12 cellular contexts compared by ENCODE assay signal in genomic region chr16:26795184-26795583, GRCh38.
DNase-seq lines count a peak whose midpoint lies in the region; ATAC-seq, FAIRE-seq and TF ChIP-seq lines count a peak whose summit lies in the region.
"Had no signal": no experiment of that assay in that cellular context is flagged by ENCODE, and none has a peak within 500 bp of the region (broad histone marks: within the 10 kb centered on the region; RNA-seq: fewer than 3 reads in every experiment).

No MANE protein-coding gene starts in this region.

- H3K9me3 Mint-ChIP-seq in activated naive CD8-positive, alpha-beta T cell treated with anti-CD3 and anti-CD28 coated beads, Interleukin-2, amount 10 ng/mL, durations not matched to agents 7 days and 5 days, result no peaks in the 10 kb centered on the region
- no peaks in the 10 kb centered on the region for H3K9me3 Mint-ChIP-seq in progenitor cell of endocrine pancreas (ENCODE audit: low read depth)

- H3K36me3 ChIP-seq in MM.1S (replicated peaks; ENCODE audit: insufficient read depth, low read length) (no peaks in the 10 kb centered on the region), ovary (no peaks in the 10 kb centered on the region)
- H3K36me3 ChIP-seq: MG63, SJCRH30, upper lobe of left lung had no signal

- H3K4me3 ChIP-seq in MM.1S (ENCODE audit: low read length) (no peak overlapping the region), ovary (no peak overlapping the region)
- H3K4me3 ChIP-seq: MG63, SJCRH30, upper lobe of left lung had no signal

- H3K4me1 ChIP-seq in MM.1S (ENCODE audit: low read length), result no peaks in the 10 kb centered on the region
- H3K4me1 ChIP-seq in ovary (ENCODE audit: insufficient read depth), result no peaks in the 10 kb centered on the region
- H3K4me1 ChIP-seq: SJCRH30, upper lobe of left lung had no signal

- H3K4me1 Mint-ChIP-seq in activated naive CD8-positive, alpha-beta T cell treated with anti-CD3 and anti-CD28 coated beads, Interleukin-2, amount 10 ng/mL, durations not matched to agents 7 days and 5 days, result peaks cover 4% of the 10 kb centered on the region
- H3K4me1 Mint-ChIP-seq in progenitor cell of endocrine pancreas (ENCODE audit: low read depth), result no peaks in the 10 kb centered on the region

- no peak overlapping the region for H3K27ac ChIP-seq in MM.1S (ENCODE audit: low read length)
- H3K27ac ChIP-seq in ovary, result no peak overlapping the region
- H3K27ac ChIP-seq: SJCRH30, upper lobe of left lung had no signal

- TF ChIP-seq CTCF in MM.1S (IDR thresholded peaks at IDR 0.05; ENCODE audit: low read length) (0 out of 2 replicates have a peak, but pooled peaks have one; percentile 4), progenitor cell of endocrine pancreas (IDR thresholded peaks at IDR 0.05; ENCODE audit: unreplicated experiment) (peak; percentile 49), ovary (IDR thresholded peaks at IDR 0.05) (no peak)

- H2AFZ ChIP-seq in MM.1S (ENCODE audit: low read length), result no peak overlapping the region

- WGBS in ovary, 3 donors, result 31 to 41% (median 40%) methylated on average over 3 of the region's 3 CpGs

- no peak overlapping the region for H3K4me2 ChIP-seq in MM.1S (ENCODE audit: low read depth, low read length)

- intact Hi-C loops in ovary (cut with DNase I), result no loop called here

- peaks cover 10% of the 10 kb centered on the region for H3K27me3 Mint-ChIP-seq in activated naive CD8-positive, alpha-beta T cell treated with anti-CD3 and anti-CD28 coated beads, Interleukin-2, amount 10 ng/mL, durations not matched to agents 7 days and 5 days
- H3K27me3 Mint-ChIP-seq in progenitor cell of endocrine pancreas, result peaks cover 54% of the 10 kb centered on the region

- no peaks in the 10 kb centered on the region for H3K9me2 ChIP-seq in MM.1S (replicated peaks; ENCODE audit: insufficient read depth, low read length)

- H4K20me1 ChIP-seq in MM.1S (ENCODE audit: insufficient read depth, low read length), result no peaks in the 10 kb centered on the region

- no peaks in the 10 kb centered on the region for H3K36me3 Mint-ChIP-seq in activated naive CD8-positive, alpha-beta T cell treated with anti-CD3 and anti-CD28 coated beads, Interleukin-2, amount 10 ng/mL, durations not matched to agents 7 days and 5 days
- H3K36me3 Mint-ChIP-seq in progenitor cell of endocrine pancreas (ENCODE audit: insufficient read depth), result no peaks in the 10 kb centered on the region
- H3K36me3 Mint-ChIP-seq: naive B cell had no signal

- no peak for TF ChIP-seq EP300 in ovary (IDR thresholded peaks at IDR 0.05)

- no peak for TF ChIP-seq POLR2A in ovary (IDR thresholded peaks at IDR 0.05)

- no peak overlapping the region for H3K4me3 Mint-ChIP-seq in activated naive CD8-positive, alpha-beta T cell treated with anti-CD3 and anti-CD28 coated beads, Interleukin-2, amount 10 ng/mL, durations not matched to agents 7 days and 5 days
- H3K4me3 Mint-ChIP-seq in progenitor cell of endocrine pancreas (ENCODE audit: low read depth), result no peak overlapping the region

- H3K79me2 ChIP-seq in MM.1S (ENCODE audit: low read length), result no peaks in the 10 kb centered on the region

- H3K9me3 ChIP-seq in MM.1S (replicated peaks; ENCODE audit: insufficient read depth, low read length), result no peaks in the 10 kb centered on the region
- H3K9me3 ChIP-seq in ovary, result no peaks in the 10 kb centered on the region
- H3K9me3 ChIP-seq: MG63, SJCRH30, upper lobe of left lung had no signal

- H3K27me3 ChIP-seq in MM.1S (replicated peaks; ENCODE audit: insufficient read depth, low read length), result no peaks in the 10 kb centered on the region
- no peaks in the 10 kb centered on the region for H3K27me3 ChIP-seq in ovary
- H3K27me3 ChIP-seq: SJCRH30, upper lobe of left lung had no signal

- DNase-seq in NCI-H510A treated with DMSO at 0.1 percent for 48 hours (lab: John Stamatoyannopoulos, UW), result peak; percentile 17
- no peak for DNase-seq in NCI-H510A (lab: John Stamatoyannopoulos, UW)
- DNase-seq in MM.1S, result no peak
- peak; percentile 33 for DNase-seq in activated naive CD8-positive, alpha-beta T cell treated with anti-CD3 and anti-CD28 coated beads, Interleukin-2, amount 10 ng/mL, durations not matched to agents 7 days and 5 days
- no peak for DNase-seq in progenitor cell of endocrine pancreas (ENCODE audit: low spot score, unreplicated experiment)
- no peak for DNase-seq in ovary
- no peak for DNase-seq in NCI-H1417 treated with DMSO at 0.1 percent for 48 hours (lab: John Stamatoyannopoulos, UW)
- DNase-seq in GM19239 (ENCODE audit: insufficient read length, low spot score), result no peak
- DNase-seq: MG63, naive B cell, upper lobe of left lung had no signal

- no peaks in the 10 kb centered on the region for H3F3A ChIP-seq in MM.1S (ENCODE audit: insufficient read depth, low read length)

- H3K27ac Mint-ChIP-seq in activated naive CD8-positive, alpha-beta T cell treated with anti-CD3 and anti-CD28 coated beads, Interleukin-2, amount 10 ng/mL, durations not matched to agents 7 days and 5 days, result no peak overlapping the region
- no peak overlapping the region for H3K27ac Mint-ChIP-seq in progenitor cell of endocrine pancreas
- H3K27ac Mint-ChIP-seq: naive B cell had no signal

- ATAC-seq in activated naive CD8-positive, alpha-beta T cell treated with anti-CD3 and anti-CD28 coated beads, Interleukin-2, amount 10 ng/mL, durations not matched to agents 7 days and 5 days (ENCODE audit: low read depth), result peak; percentile 63

- no peak for FAIRE-seq in GM19239 (lab: Jason Lieb, UNC)

- POLR2A ChIA-PET in activated naive CD8-positive, alpha-beta T cell treated with anti-CD3 and anti-CD28 coated beads, Interleukin-2, amount 10 ng/mL, durations not matched to agents 7 days and 5 days (lab: Charles Lee), result no interaction called here

- no peak overlapping the region for H3K9ac ChIP-seq in MM.1S (ENCODE audit: low read length)

Comparison
In these comparisons a context has a peak if more than half of its experiments do, and no peak if none do; other contexts are left out.
1. DNase-seq: peak in NCI-H510A treated with DMSO at 0.1 percent for 48 hours (single experiment) and activated naive CD8-positive, alpha-beta T cell treated with anti-CD3 and anti-CD28 coated beads, Interleukin-2, amount 10 ng/mL, durations not matched to agents 7 days and 5 days (single experiment); none in NCI-H510A (single experiment), MM.1S (single experiment), progenitor cell of endocrine pancreas (single experiment), ovary (0 of 5), NCI-H1417 treated with DMSO at 0.1 percent for 48 hours (single experiment) and GM19239 (single experiment).
2. CTCF ChIP-seq: peak in MM.1S (single experiment) and progenitor cell of endocrine pancreas (single experiment); none in ovary (0 of 3).